Comparison of ENCODE assay signal across 1 cellular context in genomic region chr12:93441617-93442410, GRCh38.
A peak's percentile ranks its signal among the peaks of the same experiment; 100 is the strongest.
TF ChIP-seq lines count a peak whose summit lies in the region.

UBE2N (minus strand) TSS chr12:93441947; CDS start chr12:93441884, 63 bp downstream.

TF ChIP-seq in HepG2, 621 proteins besides CTCF, POLR2A, EP300 and RAD21 (continued from another document and continues in another):
- TF ChIP-seq AHDC1 (CRISPR knock-in tag; IDR thresholded peaks at IDR 0.05; ENCODE audit: borderline replicate concordance): 0 out of 2 replicates have a peak, but pooled peaks have one; percentile 27
- TF ChIP-seq KDM4B (CRISPR knock-in tag; IDR thresholded peaks at IDR 0.05): peak; percentile 19; the same call in 1 of the 2 replicates
- no peak for TF ChIP-seq ZNF30 (CRISPR knock-in tag; IDR thresholded peaks at IDR 0.05)
- 0 out of 2 replicates have a peak, but pooled peaks have one; percentile 66 for TF ChIP-seq ZBTB8A (CRISPR knock-in tag; IDR thresholded peaks at IDR 0.05; ENCODE audit: borderline replicate concordance, low read depth)
- TF ChIP-seq PAXIP1 (CRISPR knock-in tag; conservative IDR thresholded peaks at IDR 0.05): peak; percentile 58; the same call in 1 of the 2 replicates
- TF ChIP-seq ZNF576 (CRISPR knock-in tag; IDR thresholded peaks at IDR 0.05): no peak
- TF ChIP-seq THAP7 (CRISPR knock-in tag; IDR thresholded peaks at IDR 0.05): no peak
- peak; percentile 80 for TF ChIP-seq ZBED4 (CRISPR knock-in tag; IDR thresholded peaks at IDR 0.05; ENCODE audit: borderline replicate concordance)
- TF ChIP-seq HNRNPK (IDR thresholded peaks at IDR 0.05; ENCODE audit: low read depth, low read length, poor library complexity, severe bottlenecking): peak; percentile 10
- TF ChIP-seq MEIS2 (CRISPR knock-in tag; IDR thresholded peaks at IDR 0.05): peak; percentile 66
- peak; percentile 94 for TF ChIP-seq ZBTB14 (CRISPR knock-in tag; IDR thresholded peaks at IDR 0.05)
- peak; percentile 56; the same call in 1 of the 2 replicates for TF ChIP-seq ZBTB20 (CRISPR knock-in tag; IDR thresholded peaks at IDR 0.05; ENCODE audit: borderline replicate concordance, low read depth)
- peak; percentile 79; the same call in 1 of the 2 replicates for TF ChIP-seq KLF6 (CRISPR knock-in tag; IDR thresholded peaks at IDR 0.05)
- TF ChIP-seq AGO1 (IDR thresholded peaks at IDR 0.05; ENCODE audit: low read depth, low read length, poor library complexity, severe bottlenecking): peak; percentile 66
- peak; percentile 83 for TF ChIP-seq GATAD1 (CRISPR knock-in tag; IDR thresholded peaks at IDR 0.05)
- TF ChIP-seq POGZ (CRISPR knock-in tag; IDR thresholded peaks at IDR 0.05): peak; percentile 79
- TF ChIP-seq RBM39 (IDR thresholded peaks at IDR 0.05; ENCODE audit: low read depth, low read length, poor library complexity, severe bottlenecking): peak; percentile 61
- TF ChIP-seq ZNF598 (CRISPR knock-in tag; IDR thresholded peaks at IDR 0.05; ENCODE audit: borderline replicate concordance): peak; percentile 85; the same call in 1 of the 2 replicates
- peak; percentile 75; the same call in 1 of the 2 replicates for TF ChIP-seq CREB3 (CRISPR knock-in tag; IDR thresholded peaks at IDR 0.05)
- TF ChIP-seq DPF2 (CRISPR knock-in tag; IDR thresholded peaks at IDR 0.05; ENCODE audit: borderline replicate concordance, low read depth): no peak
- TF ChIP-seq IKZF5 (CRISPR knock-in tag; IDR thresholded peaks at IDR 0.05): peak; percentile 81; the same call in 1 of the 2 replicates
- no peak for TF ChIP-seq TIGD3 (CRISPR knock-in tag; IDR thresholded peaks at IDR 0.05; ENCODE audit: borderline replicate concordance)
- peak; percentile 91 for TF ChIP-seq YY1 (IDR thresholded peaks at IDR 0.05; ENCODE audit: insufficient read depth, insufficient replicate concordance, low read depth, low read length)
- TF ChIP-seq ZNF749 (CRISPR knock-in tag; IDR thresholded peaks at IDR 0.05; ENCODE audit: borderline replicate concordance): peak; percentile 75; the same call in 1 of the 2 replicates
- TF ChIP-seq ZNF709 (CRISPR knock-in tag; IDR thresholded peaks at IDR 0.05): no peak
- no peak for TF ChIP-seq MBD4 (IDR thresholded peaks at IDR 0.05; ENCODE audit: borderline replicate concordance, low read length)
- no peak; the same call in 1 of the 2 replicates for TF ChIP-seq HIVEP1 (CRISPR knock-in tag; IDR thresholded peaks at IDR 0.05)
- TF ChIP-seq ZNF296 (CRISPR knock-in tag; conservative IDR thresholded peaks at IDR 0.05): no peak
- TF ChIP-seq CEBPG (CRISPR knock-in tag; IDR thresholded peaks at IDR 0.05): no peak
- TF ChIP-seq CENPBD1 (CRISPR knock-in tag; IDR thresholded peaks at IDR 0.05; ENCODE audit: borderline replicate concordance, low read depth): no peak
- TF ChIP-seq USF2 (IDR thresholded peaks at IDR 0.05; ENCODE audit: low read depth, low read length): no peak
- no peak for TF ChIP-seq USF2 (CRISPR knock-in tag; IDR thresholded peaks at IDR 0.05; ENCODE audit: borderline replicate concordance)
- TF ChIP-seq ZNF101 (CRISPR knock-in tag; IDR thresholded peaks at IDR 0.05; ENCODE audit: borderline replicate concordance, low read depth): no peak
